Comparison of ENCODE assay signal across 32 cellular contexts in the genomic region with DNA sequence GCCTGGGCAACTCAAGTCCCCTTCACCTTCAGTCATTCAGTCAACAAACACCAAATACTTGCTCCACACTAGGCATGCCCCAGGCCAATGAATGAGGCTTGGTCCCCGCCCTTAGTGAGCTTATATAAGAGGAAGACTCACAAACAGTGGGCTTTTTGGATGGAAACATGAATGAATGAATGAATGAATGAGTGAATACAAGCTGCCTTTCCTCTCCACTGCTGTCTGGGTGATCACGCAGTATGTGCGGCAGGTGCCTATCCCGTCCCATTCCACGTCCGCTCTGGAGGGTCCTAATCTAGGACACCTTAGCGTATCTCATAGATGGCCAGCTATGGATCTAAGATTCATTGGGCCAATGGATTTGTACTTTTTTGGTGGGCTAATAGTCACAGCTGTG.
"Had no signal": no experiment of that assay in that cellular context is flagged by ENCODE, and none has a peak within 500 bp of the region (broad histone marks: within the 10 kb centered on the region; RNA-seq: fewer than 3 reads in every experiment).

No MANE protein-coding gene starts in this region.

- FAIRE-seq: colon had no signal

- DNase-seq: activated B cell treated with CpG ODN at 0.5 μM for 24 hours; activated CD4-positive, alpha-beta T cell treated with anti-CD3 and anti-CD28 coated beads for 48 hours; activated CD4-positive, alpha-beta T cell treated with anti-CD3 and anti-CD28 coated beads, Interleukin-2, amount 50 U/mL, for 1 hour; activated CD4-positive, alpha-beta T cell treated with anti-CD3 and anti-CD28 coated beads, Interleukin-2, amount 50 U/mL, for 48 hours; activated CD8-positive, alpha-beta memory T cell treated with anti-CD3 and anti-CD28 coated beads, Interleukin-2, amount 10 ng/mL, durations not matched to agents 7 days and 5 days; activated CD8-positive, alpha-beta memory T cell treated with anti-CD3 and anti-CD28 coated beads, Interleukin-2, amount 50 U/mL, for 4 hours; activated CD8-positive, alpha-beta T cell treated with anti-CD3 and anti-CD28 coated beads for 36 hours; activated effector memory CD4-positive, alpha-beta T cell treated with anti-CD3 and anti-CD28 coated beads, Interleukin-2, amount 50 U/mL, for 16 hours; activated naive CD4-positive, alpha-beta T cell treated with anti-CD3 and anti-CD28 coated beads for 36 hours; activated naive CD8-positive, alpha-beta T cell treated with anti-CD3 and anti-CD28 coated beads for 36 hours; activated naive CD8-positive, alpha-beta T cell treated with anti-CD3 and anti-CD28 coated beads, Interleukin-2, amount 50 U/mL, for 24 hours; activated T-cell treated with anti-CD3 and anti-CD28 coated beads, Interleukin-2, amount 50 U/mL, for 1 hour; activated T-cell treated with anti-CD3 and anti-CD28 coated beads, Interleukin-2, amount 50 U/mL, for 48 hours; adrenal gland; amygdala; aorta; body of pancreas; caudate nucleus; cortex of kidney; dermis blood vessel endothelial cell; effector CD4-positive, alpha-beta T cell; effector memory CD8-positive, alpha-beta T cell; erythroblast; foreskin keratinocyte; T-helper 1 cell; T-helper 17 cell; T1000; WERI-Rb-1 had no signal

- ATAC-seq: activated CD4-positive, CD25-positive, alpha-beta regulatory T cell treated with anti-CD3 and anti-CD28 coated beads, Interleukin-2, amount 50 U/mL, for 24 hours; activated CD8-positive, alpha-beta memory T cell treated with anti-CD3 and anti-CD28 coated beads, Interleukin-2, amount 10 ng/mL, durations not matched to agents 7 days and 5 days; activated CD8-positive, alpha-beta T cell treated with anti-CD3 and anti-CD28 coated beads for 36 hours; activated naive CD8-positive, alpha-beta T cell treated with anti-CD3 and anti-CD28 coated beads, Interleukin-2, amount 50 U/mL, for 24 hours; body of pancreas; effector memory CD8-positive, alpha-beta T cell; foreskin keratinocyte; gastroesophageal sphincter; T-helper 17 cell had no signal

- H3K27ac ChIP-seq: adrenal gland, body of pancreas, esophagus muscularis mucosa, foreskin keratinocyte, gastroesophageal sphincter, WERI-Rb-1 had no signal

- H3K9me3 ChIP-seq: adrenal gland, body of pancreas, esophagus muscularis mucosa, gastroesophageal sphincter had no signal

- H3K27me3 ChIP-seq: adrenal gland, body of pancreas, esophagus muscularis mucosa, foreskin keratinocyte, gastroesophageal sphincter had no signal

- H3K4me3 ChIP-seq: adrenal gland, body of pancreas, esophagus muscularis mucosa, gastroesophageal sphincter had no signal

- H3K36me3 ChIP-seq: adrenal gland, esophagus muscularis mucosa, gastroesophageal sphincter, WERI-Rb-1 had no signal
